ENCODE assay signal across 1 cellular context in the genomic region with DNA sequence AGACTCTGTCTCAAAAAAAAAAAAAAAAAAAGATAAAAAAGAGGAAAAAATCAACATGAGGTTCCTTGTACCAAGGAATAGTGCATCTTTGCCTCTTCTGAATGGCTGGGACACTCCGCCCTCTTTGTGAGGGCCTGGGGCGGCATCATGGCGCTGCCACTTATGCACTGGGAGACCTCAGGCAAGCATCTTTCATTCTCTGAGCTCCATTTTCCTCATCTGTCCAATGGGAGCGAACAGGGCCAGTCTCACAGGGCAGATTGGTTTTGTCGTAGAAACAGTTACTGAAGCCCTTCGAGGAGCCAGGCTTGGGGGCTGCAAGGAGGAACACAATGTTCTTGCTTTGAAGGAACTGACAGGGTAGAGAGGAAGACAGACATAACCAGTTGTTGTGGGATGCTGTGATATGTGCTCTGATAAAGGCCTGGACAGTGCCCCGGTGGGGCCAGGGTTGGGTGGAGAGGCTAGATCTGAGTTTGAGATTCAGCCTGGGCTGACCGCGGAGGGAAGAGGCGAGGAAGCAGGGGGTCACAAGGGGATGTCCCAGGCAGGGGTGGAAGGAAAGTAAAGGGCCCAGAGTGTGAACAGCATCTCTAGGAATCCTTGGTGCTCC.
TF ChIP-seq lines count a peak whose summit lies in the region.

No MANE protein-coding gene starts in this region.

TF ChIP-seq in HepG2, 621 proteins besides CTCF, POLR2A, EP300 and RAD21 (continued from another document):
- TF ChIP-seq, protein P1, sequence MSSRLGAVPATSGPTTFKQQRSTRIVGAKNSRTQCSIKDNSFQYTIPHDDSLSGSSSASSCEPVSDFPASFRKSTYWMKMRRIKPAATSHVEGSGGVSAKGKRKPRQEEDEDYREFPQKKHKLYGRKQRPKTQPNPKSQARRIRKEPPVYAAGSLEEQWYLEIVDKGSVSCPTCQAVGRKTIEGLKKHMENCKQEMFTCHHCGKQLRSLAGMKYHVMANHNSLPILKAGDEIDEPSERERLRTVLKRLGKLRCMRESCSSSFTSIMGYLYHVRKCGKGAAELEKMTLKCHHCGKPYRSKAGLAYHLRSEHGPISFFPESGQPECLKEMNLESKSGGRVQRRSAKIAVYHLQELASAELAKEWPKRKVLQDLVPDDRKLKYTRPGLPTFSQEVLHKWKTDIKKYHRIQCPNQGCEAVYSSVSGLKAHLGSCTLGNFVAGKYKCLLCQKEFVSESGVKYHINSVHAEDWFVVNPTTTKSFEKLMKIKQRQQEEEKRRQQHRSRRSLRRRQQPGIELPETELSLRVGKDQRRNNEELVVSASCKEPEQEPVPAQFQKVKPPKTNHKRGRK (CRISPR knock-in tag; IDR thresholded peaks at IDR 0.05), result no peak
